12 cellular contexts compared by ENCODE assay signal in the genomic region with DNA sequence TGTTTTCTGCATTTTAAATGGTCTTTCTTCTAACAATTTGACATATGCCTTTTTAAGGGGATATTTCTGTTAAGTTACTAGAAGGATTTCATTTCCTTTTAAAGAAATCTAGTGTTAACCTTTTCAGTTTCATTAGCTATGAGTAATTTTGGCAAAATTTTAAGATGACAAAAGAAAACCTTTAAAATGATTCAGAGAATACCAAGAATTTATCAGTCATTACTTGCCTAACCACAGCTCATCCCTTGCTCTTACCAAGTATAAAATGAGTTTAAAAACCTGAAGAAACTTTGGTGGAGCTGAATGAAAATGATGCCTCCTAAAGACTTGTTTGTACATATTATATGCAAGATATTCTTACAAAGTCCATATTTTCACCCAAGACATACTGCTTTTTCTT.
A peak's percentile ranks its signal among the peaks of the same experiment; 100 is the strongest.
DNase-seq lines count a peak whose midpoint lies in the region; ATAC-seq and TF ChIP-seq lines count a peak whose summit lies in the region.
"Had no signal": no experiment of that assay in that cellular context is flagged by ENCODE, and none has a peak within 500 bp of the region (broad histone marks: within the 10 kb centered on the region; RNA-seq: fewer than 3 reads in every experiment).

No MANE protein-coding gene starts in this region.

- no peak overlapping the region for H3K4me3 ChIP-seq in Peyer's patch
- H3K4me3 ChIP-seq: BLaER1 treated with 17β-estradiol and CSF1 and Interleukin-3, amounts not matched to agents 10 nM and 100 nM; upper lobe of right lung had no signal

- CTCF ChIA-PET in activated CD8-positive, alpha-beta T cell treated with anti-CD3 and anti-CD28 coated beads, Interleukin-2, amount 10 ng/mL, durations not matched to agents 7 days and 5 days (lab: Charles Lee): no interaction called here

- peak; percentile 65 for ATAC-seq in HG02938 (IDR thresholded peaks at IDR 0.05; ENCODE audit: unreplicated experiment)
- peak; percentile 60 for ATAC-seq in activated CD8-positive, alpha-beta T cell treated with anti-CD3 and anti-CD28 coated beads, Interleukin-2, amount 10 ng/mL, durations not matched to agents 7 days and 5 days
- ATAC-seq in stimulated activated naive B cell treated with anti-CD40 and anti-IgM and Interleukin-4, amounts not matched to agents 10 μg/mL and 1 μg/mL and 100 μg/mL, for 72 hours (replicated peaks): peak; percentile 74 to 80
- ATAC-seq: upper lobe of right lung had no signal

- H3K36me3 ChIP-seq in Peyer's patch: no peaks in the 10 kb centered on the region
- H3K36me3 ChIP-seq: upper lobe of right lung had no signal

- peak overlapping the region; percentile 63 for H3K4me3 Mint-ChIP-seq in activated T-cell treated with anti-CD3 and anti-CD28 coated beads, Interleukin-2, amount 50 U/mL, for 24 hours
- no peak overlapping the region for H3K4me3 Mint-ChIP-seq in activated CD8-positive, alpha-beta T cell treated with anti-CD3 and anti-CD28 coated beads, Interleukin-2, amount 10 ng/mL, durations not matched to agents 7 days and 5 days
- H3K4me3 Mint-ChIP-seq in stimulated activated naive B cell treated with anti-CD40 and anti-IgM and Interleukin-4, amounts not matched to agents 10 μg/mL and 1 μg/mL and 100 μg/mL, for 72 hours: peak overlapping the region in 1 of 2 donors; percentile 22

- peak overlapping the region; percentile 96 for H3K27ac Mint-ChIP-seq in activated T-cell treated with anti-CD3 and anti-CD28 coated beads, Interleukin-2, amount 50 U/mL, for 24 hours
- H3K27ac Mint-ChIP-seq in activated CD8-positive, alpha-beta T cell treated with anti-CD3 and anti-CD28 coated beads, Interleukin-2, amount 10 ng/mL, durations not matched to agents 7 days and 5 days: no peak overlapping the region
- peak overlapping the region; percentile 69 for H3K27ac Mint-ChIP-seq in stimulated activated naive B cell treated with anti-CD40 and anti-IgM and Interleukin-4, amounts not matched to agents 10 μg/mL and 1 μg/mL and 100 μg/mL, for 72 hours

- peaks cover 14% of the 10 kb centered on the region for H3K36me3 Mint-ChIP-seq in activated T-cell treated with anti-CD3 and anti-CD28 coated beads, Interleukin-2, amount 50 U/mL, for 24 hours (ENCODE audit: low read depth)
- peaks cover 18% of the 10 kb centered on the region for H3K36me3 Mint-ChIP-seq in activated CD8-positive, alpha-beta T cell treated with anti-CD3 and anti-CD28 coated beads, Interleukin-2, amount 10 ng/mL, durations not matched to agents 7 days and 5 days (ENCODE audit: low read depth)
- peaks cover 5 to 11% of the 10 kb centered on the region in 2 donors for H3K36me3 Mint-ChIP-seq in stimulated activated naive B cell treated with anti-CD40 and anti-IgM and Interleukin-4, amounts not matched to agents 10 μg/mL and 1 μg/mL and 100 μg/mL, for 72 hours

- POLR2A ChIA-PET in activated CD8-positive, alpha-beta T cell treated with anti-CD3 and anti-CD28 coated beads, Interleukin-2, amount 10 ng/mL, durations not matched to agents 7 days and 5 days (lab: Charles Lee): no interaction called here

- DNase-seq in activated T-cell treated with anti-CD3 and anti-CD28 coated beads, Interleukin-2, amount 50 U/mL, for 24 hours: no peak
- no peak for DNase-seq in activated T-cell treated with anti-CD3 and anti-CD28 coated beads for 4 hours
- no peak for DNase-seq in activated CD8-positive, alpha-beta T cell treated with anti-CD3 and anti-CD28 coated beads, Interleukin-2, amount 10 ng/mL, durations not matched to agents 7 days and 5 days
- no peak for DNase-seq in stimulated activated naive B cell treated with anti-CD40 and anti-IgM and Interleukin-4, amounts not matched to agents 10 μg/mL and 1 μg/mL and 100 μg/mL, for 72 hours
- no peak for DNase-seq in Peyer's patch
- no peak for DNase-seq in ureter (ENCODE audit: low spot score)
- DNase-seq in NK-92 treated with Interleukin-12 subunit alpha and Interleukin-12 subunit beta, amount 100 ng/mL, for 24 hours (lab: John Stamatoyannopoulos, UW): no peak
- DNase-seq: T1000, upper lobe of right lung had no signal

- H3K27ac ChIP-seq in Peyer's patch: no peak overlapping the region
- H3K27ac ChIP-seq: BLaER1 treated with 17β-estradiol and CSF1 and Interleukin-3, amounts not matched to agents 10 nM and 100 nM; parathyroid adenoma; upper lobe of right lung had no signal

- no peak for TF ChIP-seq CTCF in Peyer's patch (IDR thresholded peaks at IDR 0.05)

- H3K9me3 Mint-ChIP-seq in activated T-cell treated with anti-CD3 and anti-CD28 coated beads, Interleukin-2, amount 50 U/mL, for 24 hours: no peaks in the 10 kb centered on the region
- H3K9me3 Mint-ChIP-seq in activated CD8-positive, alpha-beta T cell treated with anti-CD3 and anti-CD28 coated beads, Interleukin-2, amount 10 ng/mL, durations not matched to agents 7 days and 5 days (ENCODE audit: insufficient read depth): no peaks in the 10 kb centered on the region
- peaks cover 2 to 4% of the 10 kb centered on the region in 2 donors for H3K9me3 Mint-ChIP-seq in stimulated activated naive B cell treated with anti-CD40 and anti-IgM and Interleukin-4, amounts not matched to agents 10 μg/mL and 1 μg/mL and 100 μg/mL, for 72 hours

- no peaks in the 10 kb centered on the region for H3K4me1 ChIP-seq in Peyer's patch
- H3K4me1 ChIP-seq: parathyroid adenoma had no signal

- H3K4me1 Mint-ChIP-seq in activated T-cell treated with anti-CD3 and anti-CD28 coated beads, Interleukin-2, amount 50 U/mL, for 24 hours (ENCODE audit: low read depth): peaks cover 82% of the 10 kb centered on the region
- H3K4me1 Mint-ChIP-seq in activated CD8-positive, alpha-beta T cell treated with anti-CD3 and anti-CD28 coated beads, Interleukin-2, amount 10 ng/mL, durations not matched to agents 7 days and 5 days (ENCODE audit: low read depth): peaks cover 31% of the 10 kb centered on the region
- H3K4me1 Mint-ChIP-seq in stimulated activated naive B cell treated with anti-CD40 and anti-IgM and Interleukin-4, amounts not matched to agents 10 μg/mL and 1 μg/mL and 100 μg/mL, for 72 hours: peaks cover 23 to 55% of the 10 kb centered on the region in 2 donors

- TF ChIP-seq POLR2A in Peyer's patch (IDR thresholded peaks at IDR 0.05): no peak

- no peaks in the 10 kb centered on the region for H3K27me3 ChIP-seq in Peyer's patch
- H3K27me3 ChIP-seq: BLaER1 treated with 17β-estradiol and CSF1 and Interleukin-3, amounts not matched to agents 10 nM and 100 nM; upper lobe of right lung had no signal

- H3K9me3 ChIP-seq in Peyer's patch: no peaks in the 10 kb centered on the region
- H3K9me3 ChIP-seq: BLaER1 treated with 17β-estradiol and CSF1 and Interleukin-3, amounts not matched to agents 10 nM and 100 nM; upper lobe of right lung had no signal

- no peaks in the 10 kb centered on the region for H3K27me3 Mint-ChIP-seq in activated T-cell treated with anti-CD3 and anti-CD28 coated beads, Interleukin-2, amount 50 U/mL, for 24 hours
- no peaks in the 10 kb centered on the region for H3K27me3 Mint-ChIP-seq in activated CD8-positive, alpha-beta T cell treated with anti-CD3 and anti-CD28 coated beads, Interleukin-2, amount 10 ng/mL, durations not matched to agents 7 days and 5 days (ENCODE audit: low read depth)
- no peaks in the 10 kb centered on the region for H3K27me3 Mint-ChIP-seq in stimulated activated naive B cell treated with anti-CD40 and anti-IgM and Interleukin-4, amounts not matched to agents 10 μg/mL and 1 μg/mL and 100 μg/mL, for 72 hours
